8 cellular contexts compared by ENCODE assay signal in the genomic region with DNA sequence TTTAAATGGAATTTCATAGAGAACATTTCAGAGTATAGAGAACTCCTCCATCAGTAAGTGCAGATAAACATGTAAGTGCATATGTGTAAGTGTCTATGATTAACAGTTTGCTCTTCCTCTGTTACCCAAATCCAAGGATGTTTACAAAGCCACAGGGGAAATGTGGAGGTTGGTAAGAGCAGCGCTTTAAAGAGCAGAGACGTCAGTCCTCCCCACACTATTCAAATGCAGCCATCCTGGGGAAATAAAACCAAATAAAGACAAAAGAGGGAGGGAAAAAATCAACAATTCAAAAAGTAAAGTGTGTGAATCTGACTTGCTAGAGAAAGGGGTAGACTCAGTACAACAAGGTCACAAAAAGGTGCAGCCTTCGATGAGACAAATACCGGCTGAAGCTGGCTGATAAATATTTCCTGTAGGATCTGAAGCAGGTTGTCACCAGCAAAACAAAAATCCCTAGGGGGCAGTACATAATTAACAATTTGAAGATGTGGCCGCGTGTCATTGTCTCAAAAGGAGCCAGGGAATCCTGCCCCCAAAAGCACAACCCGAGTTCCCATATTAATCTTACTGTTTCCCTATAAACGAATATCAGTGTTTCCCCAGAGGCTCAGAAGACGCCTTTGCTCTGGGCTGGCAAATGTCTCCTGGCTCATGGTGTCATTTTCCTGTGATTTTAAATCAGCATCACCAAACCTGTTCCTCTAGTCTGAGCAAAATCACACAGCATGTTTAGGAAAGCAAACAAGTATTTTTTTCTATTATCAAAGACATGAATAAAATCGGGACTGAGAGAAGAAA.
DNase-seq lines count a peak whose midpoint lies in the region; ATAC-seq and TF ChIP-seq lines count a peak whose summit lies in the region.

No MANE protein-coding gene starts in this region.

- H3K36me3 Mint-ChIP-seq in type B pancreatic cell = no peaks in the 10 kb centered on the region

- TF ChIP-seq CTCF in type B pancreatic cell (conservative IDR thresholded peaks at IDR 0.05) (peak; percentile 60), ascending aorta (IDR thresholded peaks at IDR 0.05) (peak in 1 of 3 experiments; percentile 15)

- H3K27me3 Mint-ChIP-seq in type B pancreatic cell = no peaks in the 10 kb centered on the region

- peak; percentile 50 for ATAC-seq in left ventricle myocardium superior
- ATAC-seq in HG02642 (IDR thresholded peaks at IDR 0.05; ENCODE audit: poor library complexity, unreplicated experiment) = no peak

- H3K4me1 ChIP-seq in ascending aorta = no peaks in the 10 kb centered on the region

- H3K4me1 Mint-ChIP-seq in type B pancreatic cell (ENCODE audit: unreplicated experiment) = peaks cover 18% of the 10 kb centered on the region

- no peaks in the 10 kb centered on the region for H3K27me3 ChIP-seq in ascending aorta

- H3K27ac Mint-ChIP-seq in type B pancreatic cell = peak overlapping the region; percentile 90

- H3K4me3 Mint-ChIP-seq in type B pancreatic cell = peak overlapping the region; percentile 60

- no peaks in the 10 kb centered on the region for H3K36me3 ChIP-seq in ascending aorta

- H3K9me3 ChIP-seq in ascending aorta = no peaks in the 10 kb centered on the region

- H3K4me3 ChIP-seq in ascending aorta = no peak overlapping the region

- no peak overlapping the region for H3K27ac ChIP-seq in ascending aorta

- peaks cover 5% of the 10 kb centered on the region for H3K9me3 Mint-ChIP-seq in type B pancreatic cell

- intact Hi-C loops in left ventricle myocardium superior (cut with micrococcal nuclease) (no loop called here), ascending aorta (cut with DNase I) (no loop called here)

- DNase-seq in D341Med (ENCODE audit: low spot score) = peak; percentile 65
- DNase-seq in Kasumi-1 (lab: John Stamatoyannopoulos, UW) = peak; percentile 64 to 74
- peak; percentile 18 to 61 for DNase-seq in SHP77 (lab: John Stamatoyannopoulos, UW)
- no peak for DNase-seq in left ventricle myocardium superior
- DNase-seq in type B pancreatic cell (ENCODE audit: extremely low spot score, unreplicated experiment) = no peak
- DNase-seq in cortex of kidney (lab: John Stamatoyannopoulos, UW) = no peak
- no peak for DNase-seq in ascending aorta (ENCODE audit: low spot score in 2 of 2)

Comparison
In these comparisons a context has a peak if more than half of its experiments do, and no peak if none do; other contexts are left out.
1. DNase-seq: peak in D341Med (single experiment), Kasumi-1 (2 of 2) and SHP77 (2 of 2); none in left ventricle myocardium superior (single experiment), type B pancreatic cell (single experiment), cortex of kidney (single experiment) and ascending aorta (0 of 2).